8 cellular contexts compared by ENCODE assay signal in the genomic region with DNA sequence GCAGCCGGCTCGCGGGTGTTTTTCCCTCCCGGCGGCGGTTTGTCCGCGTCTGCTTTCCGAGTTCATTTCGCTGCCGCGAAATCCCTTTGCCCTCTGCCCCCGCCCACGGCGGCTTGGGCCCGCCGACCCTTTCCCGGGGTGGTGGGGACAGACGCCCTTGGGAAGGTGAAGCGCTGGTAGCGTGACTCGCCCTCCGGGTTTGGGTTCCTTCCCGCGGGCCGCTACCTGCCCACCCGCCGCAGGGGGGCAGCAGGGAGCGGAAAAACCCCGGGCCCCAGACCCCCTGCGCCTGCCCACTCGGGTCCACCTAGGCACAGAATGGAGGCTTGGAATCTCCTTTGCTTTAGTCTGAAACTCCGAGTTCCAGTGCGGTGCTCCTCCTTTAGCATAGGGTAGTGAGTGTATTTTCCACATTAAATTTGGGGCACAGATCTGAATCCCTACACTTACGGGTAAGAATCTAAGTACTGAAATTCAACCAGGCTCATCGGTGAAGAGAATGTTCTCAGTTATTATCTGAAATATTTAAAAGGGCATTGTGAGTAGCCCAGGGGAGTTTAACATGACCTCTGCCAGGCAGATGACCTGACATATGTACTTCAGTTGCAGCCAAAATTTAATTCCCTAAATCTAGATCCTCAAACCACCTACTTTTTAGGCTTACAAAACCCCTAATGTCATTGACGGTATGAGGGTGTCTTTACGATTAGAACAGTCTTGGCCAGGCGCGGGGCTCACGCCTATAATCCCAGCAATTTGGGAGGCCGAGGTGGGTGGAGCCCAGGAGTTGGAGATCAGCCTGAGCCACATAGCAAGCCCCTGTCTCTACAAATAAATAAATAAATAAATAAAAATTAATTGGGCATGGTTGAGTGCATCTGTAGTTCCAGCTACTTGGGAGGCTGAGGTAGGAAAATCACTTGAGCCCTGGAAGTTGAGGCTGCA. TPM values are rescaled to one million over a fixed set of nuclear protein-coding genes. Genes with fewer than 3 reads are reported as not detected.
A peak's percentile ranks its signal among the peaks of the same experiment; 100 is the strongest.
DNase-seq lines count a peak whose midpoint lies in the region; ATAC-seq lines count a peak whose summit lies in the region.

No MANE protein-coding gene starts in this region.

- no peaks in the 10 kb centered on the region for H3K9me3 ChIP-seq in aorta (ENCODE audit: control insufficient read depth, low read length)

- no peaks in the 10 kb centered on the region for H3K27me3 ChIP-seq in aorta (ENCODE audit: control insufficient read depth in 1 of 2, insufficient read depth in 2 of 2, low read length in 1 of 2)

- H3K27ac Mint-ChIP-seq in activated naive CD4-positive, alpha-beta T cell treated with anti-CD3 and anti-CD28 coated beads, Interleukin-2, amount 10 ng/mL, durations not matched to agents 7 days and 5 days, result peak overlapping the region; percentile 87

- in situ Hi-C loops in SK-MEL-5 (cut with HindIII; ENCODE audit: low pct_unique_long_range_greater_than_20kb, low sequenced_read_pairs), result no loop called here

- no peaks in the 10 kb centered on the region for H3K4me1 ChIP-seq in aorta (ENCODE audit: control insufficient read depth in 1 of 2, insufficient read depth in 2 of 2, low read length in 2 of 2)

- CTCF ChIA-PET in activated naive CD4-positive, alpha-beta T cell treated with anti-CD3 and anti-CD28 coated beads, Interleukin-2, amount 10 ng/mL, durations not matched to agents 7 days and 5 days (lab: Charles Lee), result no interaction called here

- DNase-seq in DMS79 (lab: John Stamatoyannopoulos, UW) (peak; percentile 23), HuH-7 (ENCODE audit: low spot score) (peak; percentile 99), SK-MEL-5 (ENCODE audit: low read depth, low spot score) (peak; percentile 54), left cardiac atrium (peak; percentile 62), putamen (ENCODE audit: low spot score) (peak; percentile 47), aorta (peak; percentile 61 to 87)
- peak; percentile 77 for DNase-seq in activated naive CD4-positive, alpha-beta T cell treated with anti-CD3 and anti-CD28 coated beads, Interleukin-2, amount 10 ng/mL, durations not matched to agents 7 days and 5 days

- H3K27ac ChIP-seq in aorta (ENCODE audit: low read depth in 1 of 2, low read length in 2 of 2), result no peak overlapping the region

- peaks cover 35% of the 10 kb centered on the region for H3K4me1 Mint-ChIP-seq in activated naive CD4-positive, alpha-beta T cell treated with anti-CD3 and anti-CD28 coated beads, Interleukin-2, amount 10 ng/mL, durations not matched to agents 7 days and 5 days

- H3K4me3 ChIP-seq in aorta (ENCODE audit: low read length in 2 of 2), result peak overlapping the region; percentile 20 to 57

- H3K36me3 Mint-ChIP-seq in activated naive CD4-positive, alpha-beta T cell treated with anti-CD3 and anti-CD28 coated beads, Interleukin-2, amount 10 ng/mL, durations not matched to agents 7 days and 5 days, result peaks cover 42% of the 10 kb centered on the region

- H3K36me3 ChIP-seq in aorta (ENCODE audit: control insufficient read depth in 1 of 2, insufficient read depth in 2 of 2, low read length in 1 of 2), result no peaks in the 10 kb centered on the region

- peaks cover 4% of the 10 kb centered on the region for H3K27me3 Mint-ChIP-seq in activated naive CD4-positive, alpha-beta T cell treated with anti-CD3 and anti-CD28 coated beads, Interleukin-2, amount 10 ng/mL, durations not matched to agents 7 days and 5 days

- peak overlapping the region; percentile 83 for H3K4me3 Mint-ChIP-seq in activated naive CD4-positive, alpha-beta T cell treated with anti-CD3 and anti-CD28 coated beads, Interleukin-2, amount 10 ng/mL, durations not matched to agents 7 days and 5 days

- no peaks in the 10 kb centered on the region for H3K9me3 Mint-ChIP-seq in activated naive CD4-positive, alpha-beta T cell treated with anti-CD3 and anti-CD28 coated beads, Interleukin-2, amount 10 ng/mL, durations not matched to agents 7 days and 5 days

- intact Hi-C loops in left cardiac atrium (cut with DNase I) (no loop called here), aorta (cut with DNase I) (loop anchor here in 1 of 2 donors (5.0 kb wide), 1 partner anchor 45 kb away; a partner anchor contains a TSS)

- WGBS in aorta, 2 donors, result 20 to 22% methylated on average over 36 to 42 of the region's 42 CpGs

- ATAC-seq in GM21526 (IDR thresholded peaks at IDR 0.05; ENCODE audit: low FRiP score, unreplicated experiment) (peak; percentile 44), left cardiac atrium (peak; percentile 33 to 52), aorta (ENCODE audit: low FRiP score) (peak; percentile 60)

RNA-seq across cellular contexts. Expression of a gene that starts 1.0 kb away (rescaled TPM):
- total RNA-seq in SK-MEL-5 (2014; rRNA removed; shearing (Covaris generic)), result 602 and 660 TPM in 2 replicates
- polyA plus RNA-seq in SK-MEL-5 (2015; cell fraction: cytosol; rRNA removed), result 762 and 894 TPM in 2 replicates
- polyA plus RNA-seq in SK-MEL-5 (2015; cell fraction: nucleus; rRNA removed), result 85.2 and 151 TPM in 2 replicates
- 100 to 1,000 TPM; 350 to 359 TPM for total RNA-seq in left cardiac atrium
- total RNA-seq in aorta, result 100 to 1,000 TPM; 306 to 366 TPM
- polyA plus RNA-seq in aorta, result 100 to 1,000 TPM; 838 to 992 TPM

RNA-seq across cellular contexts. Expression of a gene that starts 13.9 kb away (rescaled TPM):
- total RNA-seq in SK-MEL-5 (2014; rRNA removed; shearing (Covaris generic)), result 415 and 458 TPM in 2 replicates
- polyA plus RNA-seq in SK-MEL-5 (2015; cell fraction: cytosol; rRNA removed), result 285 and 336 TPM in 2 replicates
- 40.9 and 69.8 TPM in 2 replicates for polyA plus RNA-seq in SK-MEL-5 (2015; cell fraction: nucleus; rRNA removed)
- total RNA-seq in left cardiac atrium, result 10 to 100 TPM; 37.8 to 63.8 TPM
- total RNA-seq in aorta, result 10 to 100 TPM; 24.5 to 42.3 TPM
- 10 to 100 TPM; 30.5 to 34.8 TPM for polyA plus RNA-seq in aorta

RNA-seq across cellular contexts. Expression of a gene that starts 46.6 kb away (rescaled TPM):
- 103 and 109 TPM in 2 replicates for total RNA-seq in SK-MEL-5 (2014; rRNA removed; shearing (Covaris generic))
- polyA plus RNA-seq in SK-MEL-5 (2015; cell fraction: cytosol; rRNA removed), result 44.3 and 65.5 TPM in 2 replicates
- 326 and 437 TPM in 2 replicates for polyA plus RNA-seq in SK-MEL-5 (2015; cell fraction: nucleus; rRNA removed)
- 10 to 100 TPM; 47.9 to 67.2 TPM for total RNA-seq in left cardiac atrium
- 100 to 1,000 TPM; 137 to 151 TPM for total RNA-seq in aorta
- 10 to 100 TPM; 20.7 to 33.8 TPM for polyA plus RNA-seq in aorta

Comparison
In these comparisons a context has a peak if more than half of its experiments do, and no peak if none do; other contexts are left out.
1. DNase-seq: peak in every context shown above with its lines; median percentile 99 in HuH-7; 77 in activated naive CD4-positive, alpha-beta T cell treated with anti-CD3 and anti-CD28 coated beads, Interleukin-2, amount 10 ng/mL, durations not matched to agents 7 days and 5 days; 74 in aorta; 62 in left cardiac atrium; 54 in SK-MEL-5; 47 in putamen; 23 in DMS79.